Comparison of ENCODE assay signal across 19 cellular contexts in genomic region chr5:169083394-169084018, GRCh38.
DNase-seq lines count a peak whose midpoint lies in the region; ATAC-seq, FAIRE-seq and TF ChIP-seq lines count a peak whose summit lies in the region.
"Had no signal": no experiment of that assay in that cellular context is flagged by ENCODE, and none has a peak within 500 bp of the region (broad histone marks: within the 10 kb centered on the region; RNA-seq: fewer than 3 reads in every experiment).

No MANE protein-coding gene starts in this region.

- no peaks in the 10 kb centered on the region for H4K20me1 ChIP-seq in H1 (replicated peaks in 1 of 2; ENCODE audit: control insufficient read depth in 1 of 2, insufficient read depth in 2 of 2, low read length in 2 of 2)

- CTCF ChIA-PET in H1 (lab: Charles Lee; ENCODE audit: partially characterized antibody), result interaction anchor here (0.6 to 0.7 kb wide), 2 partner anchors 24 to 56 kb away, joined by 4 read pairs; no protein-coding TSS in a partner anchor
- CTCF ChIA-PET in activated CD8-positive, alpha-beta memory T cell treated with anti-CD3 and anti-CD28 coated beads, Interleukin-2, amount 10 ng/mL, durations not matched to agents 7 days and 5 days (lab: Charles Lee), result no interaction called here

- 87% methylated on average over 8 of the region's 8 CpGs; no CpG with 5 or more reads in 1 of the 2 experiments for whole genome bisulfite sequencing in H1 (ENCODE audit: extremely low coverage in 1 of 2, insufficient coverage in 1 of 2, insufficient read length in 1 of 2, insufficient replicate concordance in 2 of 2, low coverage in 1 of 2, low lambda C conversion rate in 2 of 2, missing lambda C conversion rate in 1 of 2), 2 experiments

- no peaks in the 10 kb centered on the region; the same call in 1 of the 2 replicates for H3K23me2 ChIP-seq in H1 (ENCODE audit: low read depth, low read length)

- peaks cover 17 to 41% (median 32%) of the 10 kb centered on the region in 4 experiments for H3K4me1 ChIP-seq in H1 (replicated peaks in 1 of 4; ENCODE audit: control insufficient read depth in 3 of 4, insufficient read depth in 4 of 4, low read length in 3 of 4)
- H3K4me1 ChIP-seq in left ventricle myocardium inferior, result no peaks in the 10 kb centered on the region
- H3K4me1 ChIP-seq: A549 had no signal

- no peak overlapping the region for H2AK5ac ChIP-seq in H1 (ENCODE audit: low read depth, low read length)

- H3K79me2 ChIP-seq in H1 (ENCODE audit: control insufficient read depth in 1 of 2, insufficient read depth in 2 of 2, low read length in 2 of 2), result no peaks in the 10 kb centered on the region

- ATAC-seq in activated CD8-positive, alpha-beta memory T cell treated with anti-CD3 and anti-CD28 coated beads, Interleukin-2, amount 10 ng/mL, durations not matched to agents 7 days and 5 days, result no peak
- ATAC-seq: K562, SK-N-SH treated with all-trans-retinoic acid at 6 μM for 48 hours had no signal

- H3K4me1 Mint-ChIP-seq in neural crest cell, result peaks cover 39% of the 10 kb centered on the region
- no peaks in the 10 kb centered on the region for H3K4me1 Mint-ChIP-seq in activated CD8-positive, alpha-beta memory T cell treated with anti-CD3 and anti-CD28 coated beads, Interleukin-2, amount 10 ng/mL, durations not matched to agents 7 days and 5 days

- H3K9ac ChIP-seq in H1 (replicated peaks in 1 of 4; ENCODE audit: extremely low read depth in 1 of 4, low read depth in 3 of 4, low read length in 3 of 4), result no peak overlapping the region; a peak in 1 of 7 replicates

- H3K36me3 ChIP-seq in H1 (ENCODE audit: control insufficient read depth in 2 of 4, insufficient read depth in 4 of 4, low read length in 3 of 4), result no peaks in the 10 kb centered on the region
- H3K36me3 ChIP-seq in left ventricle myocardium inferior, result no peaks in the 10 kb centered on the region

- H2BK12ac ChIP-seq in H1 (ENCODE audit: low read depth, low read length), result no peak overlapping the region

- H3K4me2 ChIP-seq in H1 (ENCODE audit: insufficient read depth in 1 of 2, low read depth in 2 of 2, low read length in 2 of 2), result no peak overlapping the region
- H3K4me2 ChIP-seq: A549 had no signal

- H3K4me3 Mint-ChIP-seq in neural crest cell, result no peak overlapping the region
- H3K4me3 Mint-ChIP-seq in activated CD8-positive, alpha-beta memory T cell treated with anti-CD3 and anti-CD28 coated beads, Interleukin-2, amount 10 ng/mL, durations not matched to agents 7 days and 5 days, result no peak overlapping the region

- H3K27ac Mint-ChIP-seq in neural crest cell (ENCODE audit: unreplicated experiment), result peak overlapping the region; percentile 19
- H3K27ac Mint-ChIP-seq in activated CD8-positive, alpha-beta memory T cell treated with anti-CD3 and anti-CD28 coated beads, Interleukin-2, amount 10 ng/mL, durations not matched to agents 7 days and 5 days, result no peak overlapping the region

- H3K9me3 ChIP-seq in H1 (ENCODE audit: insufficient read depth in 2 of 2, low read depth in 1 of 2, low read length in 1 of 2) (no peaks in the 10 kb centered on the region), left ventricle myocardium inferior (replicated peaks) (no peaks in the 10 kb centered on the region)
- H3K9me3 ChIP-seq: A549 had no signal

- POLR2A ChIA-PET in H1 (lab: Charles Lee; ENCODE audit: partially characterized antibody), result interaction anchor here (0.6 kb wide), 1 partner anchor 1134 kb away, joined by 3 read pairs; no protein-coding TSS in a partner anchor

- no peak overlapping the region for H4K8ac ChIP-seq in H1 (ENCODE audit: extremely low read depth, insufficient read depth, low read length)

- H3K4me3 ChIP-seq in H1 (ENCODE audit: extremely low read depth in 1 of 4, insufficient read depth in 2 of 4, low read depth in 3 of 4, low read length in 4 of 4) (no peak overlapping the region), left ventricle myocardium inferior (no peak overlapping the region)
- H3K4me3 ChIP-seq: A549, K562 had no signal

- TF ChIP-seq POLR2A in H1 (IDR thresholded peaks at IDR 0.05; ENCODE audit: control extremely low read depth in 1 of 2, low read depth in 2 of 2, low read length in 2 of 2), result no peak

- H3K27ac ChIP-seq in H1 (ENCODE audit: low read depth, low read length), result no peak overlapping the region
- no peak overlapping the region for H3K27ac ChIP-seq in left ventricle myocardium inferior (replicated peaks)
- H3K27ac ChIP-seq: A549, C4-2B had no signal

- TF ChIP-seq CTCF in H1 (IDR thresholded peaks at IDR 0.05; ENCODE audit: control extremely low read depth in 1 of 3, insufficient read depth in 1 of 3, low read depth in 1 of 3, low read length in 3 of 3) (no peak), neural crest cell (conservative IDR thresholded peaks at IDR 0.05) (no peak), left ventricle myocardium inferior (IDR thresholded peaks at IDR 0.05; ENCODE audit: borderline replicate concordance) (no peak)

- no peaks in the 10 kb centered on the region for H3K79me1 ChIP-seq in H1 (ENCODE audit: low read depth, low read length)

- no peak for FAIRE-seq in H1 (lab: Jason Lieb, UNC)
- FAIRE-seq: A549, K562 had no signal

- H2BK5ac ChIP-seq in H1 (ENCODE audit: low read depth, low read length), result 0 out of 2 replicates have a peak overlapping the region, but pooled peaks have one; percentile 3

- H2AFZ ChIP-seq in H1 (ENCODE audit: low read length), result no peak overlapping the region

- intact Hi-C loops in left ventricle myocardium inferior (cut with micrococcal nuclease), result no loop called here

- no peak overlapping the region for H3K4ac ChIP-seq in H1 (replicated peaks; ENCODE audit: insufficient read length, low read depth, low read length)

- no peak overlapping the region for H3K14ac ChIP-seq in H1 (ENCODE audit: insufficient read length)

- no peak for TF ChIP-seq EP300 in H1 (IDR thresholded peaks at IDR 0.05; ENCODE audit: borderline replicate concordance in 1 of 2, low read depth in 2 of 2, low read length in 2 of 2)

- H3K23ac ChIP-seq in H1 (ENCODE audit: insufficient read length), result no peak overlapping the region

- TF ChIP-seq RAD21 in H1 (IDR thresholded peaks at IDR 0.05 in 1 of 2, conservative IDR thresholded peaks at IDR 0.05 in 1 of 2; ENCODE audit: low read depth in 2 of 2, low read length in 2 of 2), result no peak

- 0 out of 2 replicates have a peak overlapping the region, but pooled peaks have one; percentile 12 for H2BK15ac ChIP-seq in H1 (ENCODE audit: low read length)

- no peak overlapping the region for H3K56ac ChIP-seq in H1 (replicated peaks; ENCODE audit: insufficient read length, low read depth, low read length)

- H4K91ac ChIP-seq in H1 (replicated peaks; ENCODE audit: insufficient read length, low read length), result no peak overlapping the region

- no peak overlapping the region for H2BK20ac ChIP-seq in H1 (ENCODE audit: low read length)

- DNase-seq in ELF-1 (ENCODE audit: low read depth, low spot score) (peak; percentile 25), NCI-H345 treated with DMSO at 0.1 percent for 48 hours (lab: John Stamatoyannopoulos, UW; ENCODE audit: unreplicated experiment) (peak; percentile 84), H1 (ENCODE audit: low read depth in 1 of 2, low spot score in 2 of 2) (no peak), neural crest cell (ENCODE audit: low read depth, low spot score) (no peak), HCEC 1CT (no peak), ecto neural progenitor cell (ENCODE audit: low spot score) (no peak), left ventricle myocardium inferior (no peak)
- DNase-seq in activated CD8-positive, alpha-beta memory T cell treated with anti-CD3 and anti-CD28 coated beads, Interleukin-2, amount 10 ng/mL, durations not matched to agents 7 days and 5 days, result no peak
- DNase-seq: EL, NCI-H1417 treated with DMSO at 0.1 percent for 48 hours, NCI-H2029 treated with DMSO at 0.1 percent for 48 hours, NCI-H2171 treated with DMSO at 0.1 percent for 48 hours, NCI-H524 treated with DMSO at 0.1 percent for 48 hours, OCI-M1, SHP77 treated with DMSO at 0.1 percent for 48 hours had no signal

- no peaks in the 10 kb centered on the region for H3K27me3 Mint-ChIP-seq in neural crest cell (ENCODE audit: low read depth)
- H3K27me3 Mint-ChIP-seq in activated CD8-positive, alpha-beta memory T cell treated with anti-CD3 and anti-CD28 coated beads, Interleukin-2, amount 10 ng/mL, durations not matched to agents 7 days and 5 days, result no peaks in the 10 kb centered on the region

- H3K27me3 ChIP-seq in H1 (replicated peaks in 1 of 4; ENCODE audit: control insufficient read depth in 3 of 4, extremely low read depth in 1 of 4, insufficient read depth in 3 of 4, low read length in 3 of 4) (no peaks in the 10 kb centered on the region; a peak in 2 of 7 replicates), left ventricle myocardium inferior (ENCODE audit: low read depth) (peaks cover 4% of the 10 kb centered on the region)

- no peak overlapping the region for H2BK120ac ChIP-seq in H1 (replicated peaks; ENCODE audit: low read depth, low read length)

- no peak overlapping the region for H3K18ac ChIP-seq in H1 (ENCODE audit: extremely low read depth, low read length)

- no peaks in the 10 kb centered on the region for H3K36me3 Mint-ChIP-seq in neural crest cell (ENCODE audit: low read depth)
- H3K36me3 Mint-ChIP-seq in activated CD8-positive, alpha-beta memory T cell treated with anti-CD3 and anti-CD28 coated beads, Interleukin-2, amount 10 ng/mL, durations not matched to agents 7 days and 5 days, result no peaks in the 10 kb centered on the region

- H3K9me3 Mint-ChIP-seq in neural crest cell, result no peaks in the 10 kb centered on the region
- no peaks in the 10 kb centered on the region for H3K9me3 Mint-ChIP-seq in activated CD8-positive, alpha-beta memory T cell treated with anti-CD3 and anti-CD28 coated beads, Interleukin-2, amount 10 ng/mL, durations not matched to agents 7 days and 5 days (ENCODE audit: low read depth)

- H4K5ac ChIP-seq in H1 (ENCODE audit: insufficient read length, low read depth, low read length), result no peak overlapping the region

TF ChIP-seq in H1, 55 proteins besides CTCF, POLR2A, EP300 and RAD21 (continues in another document):
- TF ChIP-seq SIN3A (conservative IDR thresholded peaks at IDR 0.05 in 1 of 2, IDR thresholded peaks at IDR 0.05 in 1 of 2; ENCODE audit: low read depth in 1 of 2, low read length in 2 of 2), result no peak
- TF ChIP-seq YY1 (IDR thresholded peaks at IDR 0.05; ENCODE audit: low read depth, low read length), result no peak
- TF ChIP-seq GABPA (IDR thresholded peaks at IDR 0.05; ENCODE audit: borderline replicate concordance, insufficient read depth, low read length), result no peak
- TF ChIP-seq CBX8 (IDR thresholded peaks at IDR 0.05; ENCODE audit: borderline replicate concordance, low read depth, low read length), result no peak
- no peak for TF ChIP-seq SP2 (IDR thresholded peaks at IDR 0.05; ENCODE audit: low read length)
- no peak for TF ChIP-seq BACH1 (IDR thresholded peaks at IDR 0.05; ENCODE audit: low read length)
- TF ChIP-seq TBP (IDR thresholded peaks at IDR 0.05; ENCODE audit: low read depth, low read length), result no peak

Comparison
In these comparisons a context has a peak if more than half of its experiments do, and no peak if none do; other contexts are left out.
1. DNase-seq: peak in ELF-1 (single experiment) and NCI-H345 treated with DMSO at 0.1 percent for 48 hours (single experiment); none in H1 (0 of 2), neural crest cell (single experiment), HCEC 1CT (single experiment), ecto neural progenitor cell (single experiment), left ventricle myocardium inferior (single experiment) and activated CD8-positive, alpha-beta memory T cell treated with anti-CD3 and anti-CD28 coated beads, Interleukin-2, amount 10 ng/mL, durations not matched to agents 7 days and 5 days (single experiment).